In the genomic region with DNA sequence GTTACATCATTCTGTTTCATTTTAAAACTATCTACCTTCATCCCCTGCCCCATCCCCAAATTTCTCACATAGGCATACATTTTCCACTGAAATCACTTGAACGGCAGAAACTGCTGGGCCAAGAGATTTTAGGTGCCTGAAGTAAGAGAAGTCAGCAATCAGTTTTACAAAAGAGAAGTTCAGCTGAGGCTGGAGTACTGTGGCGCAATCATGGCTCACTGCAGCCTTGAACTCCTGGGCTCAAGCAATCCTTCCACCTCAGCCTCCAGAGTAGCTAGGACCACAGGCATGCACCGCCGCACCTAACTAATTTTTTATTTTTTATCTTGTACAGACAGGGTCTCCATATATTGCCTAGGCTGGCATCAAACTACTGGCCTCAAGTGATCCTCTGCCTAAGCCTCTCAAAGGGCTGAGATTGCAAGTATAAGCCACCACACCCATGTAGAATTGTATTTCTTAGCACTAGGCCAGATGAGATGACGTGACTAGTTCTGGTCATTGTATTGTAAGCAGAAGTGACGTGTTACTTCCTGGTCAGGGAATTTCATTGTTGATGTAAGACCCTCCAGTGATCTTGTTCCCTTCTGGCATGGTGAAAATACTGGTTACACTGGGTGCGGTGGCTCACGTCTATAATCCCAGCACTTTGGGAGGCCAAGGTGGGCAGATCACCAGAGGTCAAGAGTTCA, we compare ENCODE assay signal across 21 cellular contexts. TPM values are rescaled to one million over a fixed set of nuclear protein-coding genes. Genes with fewer than 3 reads are reported as not detected.
A peak's percentile ranks its signal among the peaks of the same experiment; 100 is the strongest.
DNase-seq lines count a peak whose midpoint lies in the region; ATAC-seq, FAIRE-seq and TF ChIP-seq lines count a peak whose summit lies in the region.
"Had no signal": no experiment of that assay in that cellular context is flagged by ENCODE, and none has a peak within 500 bp of the region (broad histone marks: within the 10 kb centered on the region; RNA-seq: fewer than 3 reads in every experiment).

No MANE protein-coding gene starts in this region.

- no peak overlapping the region for H3K27ac ChIP-seq in SK-N-SH (ENCODE audit: low read depth in 2 of 2, low read length in 1 of 2)
- no peak overlapping the region for H3K27ac ChIP-seq in H1 (ENCODE audit: low read depth, low read length)
- H3K27ac ChIP-seq in right atrium auricular region = no peak overlapping the region
- no peak overlapping the region for H3K27ac ChIP-seq in upper lobe of right lung
- H3K27ac ChIP-seq in GM23338 (ENCODE audit: low read depth) = no peak overlapping the region

- H3K9me2 ChIP-seq in SK-N-SH (no peaks in the 10 kb centered on the region), GM23338 (ENCODE audit: insufficient read depth) (no peaks in the 10 kb centered on the region)

- FAIRE-seq in H1 (lab: Jason Lieb, UNC) = no peak

- TF ChIP-seq RAD21 in SK-N-SH (IDR thresholded peaks at IDR 0.05; ENCODE audit: low read length) (no peak), H1 (IDR thresholded peaks at IDR 0.05 in 1 of 2, conservative IDR thresholded peaks at IDR 0.05 in 1 of 2; ENCODE audit: low read depth in 2 of 2, low read length in 2 of 2) (no peak)

- peaks cover under 1% of the 10 kb centered on the region; the same call in 1 of the 3 replicates for H3K4me1 Mint-ChIP-seq in GM23338
- H3K4me1 Mint-ChIP-seq in immature natural killer cell = no peaks in the 10 kb centered on the region
- H3K4me1 Mint-ChIP-seq: activated CD8-positive, alpha-beta memory T cell treated with anti-CD3 and anti-CD28 coated beads, Interleukin-2, amount 10 ng/mL, durations not matched to agents 7 days and 5 days had no signal

- TF ChIP-seq EP300 in SK-N-SH (IDR thresholded peaks at IDR 0.05; ENCODE audit: borderline replicate concordance in 1 of 2, low read depth in 1 of 2, low read length in 1 of 2) (no peak), H1 (IDR thresholded peaks at IDR 0.05; ENCODE audit: borderline replicate concordance in 1 of 2, low read depth in 2 of 2, low read length in 2 of 2) (no peak)

- CTCF ChIA-PET in SK-N-SH (lab: Yijun Ruan, JAX) = no interaction called here
- CTCF ChIA-PET in H1 (lab: Charles Lee; ENCODE audit: partially characterized antibody) = no interaction called here

- H2BK20ac ChIP-seq in H1 (ENCODE audit: low read length) = no peak overlapping the region

- H3K4me1 ChIP-seq in SK-N-SH (ENCODE audit: control insufficient read depth in 1 of 2, insufficient read depth in 2 of 2, low read depth in 1 of 2, low read length in 1 of 2) (no peaks in the 10 kb centered on the region), H1 (replicated peaks in 1 of 4; ENCODE audit: control insufficient read depth in 3 of 4, insufficient read depth in 4 of 4, low read length in 3 of 4) (no peaks in the 10 kb centered on the region), right atrium auricular region (no peaks in the 10 kb centered on the region), upper lobe of right lung (peaks cover 4% of the 10 kb centered on the region), GM23338 (ENCODE audit: insufficient read depth) (no peaks in the 10 kb centered on the region)
- H3K4me1 ChIP-seq: upper lobe of left lung had no signal

- H3K4me3 ChIP-seq in SK-N-SH (ENCODE audit: low read depth in 2 of 2, low read length in 1 of 2) (no peak overlapping the region), H1 (ENCODE audit: extremely low read depth in 1 of 4, insufficient read depth in 2 of 4, low read depth in 3 of 4, low read length in 4 of 4) (no peak overlapping the region), right atrium auricular region (no peak overlapping the region), upper lobe of right lung (no peak overlapping the region), GM23338 (no peak overlapping the region)
- H3K4me3 ChIP-seq: BLaER1 treated with 17β-estradiol and CSF1 and Interleukin-3, amounts not matched to agents 10 nM and 100 nM; upper lobe of left lung had no signal

- no peak overlapping the region for H2BK12ac ChIP-seq in H1 (ENCODE audit: low read depth, low read length)

- no peak for TF ChIP-seq POLR2A in H1 (IDR thresholded peaks at IDR 0.05; ENCODE audit: control extremely low read depth in 1 of 2, low read depth in 2 of 2, low read length in 2 of 2)

- H3K79me2 ChIP-seq in SK-N-SH (ENCODE audit: insufficient read depth) = no peaks in the 10 kb centered on the region
- H3K79me2 ChIP-seq in H1 (ENCODE audit: control insufficient read depth in 1 of 2, insufficient read depth in 2 of 2, low read length in 2 of 2) = no peaks in the 10 kb centered on the region
- no peaks in the 10 kb centered on the region for H3K79me2 ChIP-seq in GM23338 (replicated peaks; ENCODE audit: insufficient read depth)

- no peak overlapping the region for H3K56ac ChIP-seq in H1 (replicated peaks; ENCODE audit: insufficient read length, low read depth, low read length)

- no peaks in the 10 kb centered on the region for H3F3A ChIP-seq in SK-N-SH (replicated peaks; ENCODE audit: insufficient read depth)
- H3F3A ChIP-seq in GM23338 (replicated peaks; ENCODE audit: low read depth) = no peaks in the 10 kb centered on the region

- no peak overlapping the region for H3K4ac ChIP-seq in H1 (replicated peaks; ENCODE audit: insufficient read length, low read depth, low read length)

- DNase-seq in SK-N-SH (no peak), H1 (ENCODE audit: low read depth in 1 of 2, low spot score in 2 of 2) (no peak), right atrium auricular region (ENCODE audit: low spot score) (peak; percentile 59), upper lobe of right lung (no peak), GM23338 (ENCODE audit: low spot score) (no peak), immature natural killer cell (no peak)
- DNase-seq: 8988T; activated CD8-positive, alpha-beta memory T cell treated with anti-CD3 and anti-CD28 coated beads, Interleukin-2, amount 10 ng/mL, durations not matched to agents 7 days and 5 days; activated effector memory CD4-positive, alpha-beta T cell treated with anti-CD3 and anti-CD28 coated beads, Interleukin-2, amount 50 U/mL, for 16 hours; anterior cingulate cortex; hippocampal formation; NCI-H1092; stimulated activated CD4-positive, alpha-beta T cell treated with anti-CD3 and anti-CD28 coated beads, Interleukin-12 subunit alpha, Interleukin-12 subunit beta, amount 100 ng/mL, for 4 hours; stimulated activated naive CD8-positive, alpha-beta T cell treated with anti-CD3 and anti-CD28 coated beads, Interleukin-15, Interleukin-2, amounts not matched to agents 100 U/mL and 50 U/mL, for 24 hours; T-helper 1 cell; upper lobe of left lung had no signal

- intact Hi-C loops in upper lobe of right lung (cut with DNase I) = no loop called here

- no peak overlapping the region for H2AK5ac ChIP-seq in H1 (ENCODE audit: low read depth, low read length)

- H2BK15ac ChIP-seq in H1 (ENCODE audit: low read length) = no peak overlapping the region

- no peaks in the 10 kb centered on the region for H3K79me1 ChIP-seq in H1 (ENCODE audit: low read depth, low read length)

- ATAC-seq in SK-N-SH treated with all-trans-retinoic acid at 6 μM for 48 hours = peak; percentile 49; the same call in 1 of the 3 replicates
- peak; percentile 65 for ATAC-seq in upper lobe of right lung
- no peak for ATAC-seq in GM23338
- no peak for ATAC-seq in HG02981 (IDR thresholded peaks at IDR 0.05; ENCODE audit: unreplicated experiment)
- ATAC-seq: activated CD8-positive, alpha-beta memory T cell treated with anti-CD3 and anti-CD28 coated beads, Interleukin-2, amount 10 ng/mL, durations not matched to agents 7 days and 5 days; Panc1; stimulated activated naive CD8-positive, alpha-beta T cell treated with anti-CD3 and anti-CD28 coated beads, Interleukin-15, Interleukin-2, amounts not matched to agents 100 U/mL and 50 U/mL, for 24 hours had no signal

- H3K4me3 Mint-ChIP-seq in GM23338 (no peak overlapping the region), immature natural killer cell (no peak overlapping the region)
- H3K4me3 Mint-ChIP-seq: activated CD8-positive, alpha-beta memory T cell treated with anti-CD3 and anti-CD28 coated beads, Interleukin-2, amount 10 ng/mL, durations not matched to agents 7 days and 5 days had no signal

- no peak overlapping the region for H4K8ac ChIP-seq in H1 (ENCODE audit: extremely low read depth, insufficient read depth, low read length)

- H3K9me3 Mint-ChIP-seq in GM23338 (0 out of 3 replicates have a peak, but pooled peaks cover 2% of the 10 kb centered on the region), immature natural killer cell (no peaks in the 10 kb centered on the region)

- WGBS in SK-N-SH (ENCODE audit: low lambda C conversion rate) = 91% methylated on average over 8 of the region's 8 CpGs
- WGBS in H1 (ENCODE audit: extremely low coverage in 1 of 2, insufficient coverage in 1 of 2, insufficient read length in 1 of 2, insufficient replicate concordance in 2 of 2, low coverage in 1 of 2, low lambda C conversion rate in 2 of 2, missing lambda C conversion rate in 1 of 2), 2 experiments = 91% methylated on average over 8 of the region's 8 CpGs; no CpG with 5 or more reads in 1 of the 2 experiments

- H3K36me3 Mint-ChIP-seq in GM23338 (ENCODE audit: low read depth) = no peaks in the 10 kb centered on the region
- H3K36me3 Mint-ChIP-seq in immature natural killer cell = no peaks in the 10 kb centered on the region
- H3K36me3 Mint-ChIP-seq: activated CD8-positive, alpha-beta memory T cell treated with anti-CD3 and anti-CD28 coated beads, Interleukin-2, amount 10 ng/mL, durations not matched to agents 7 days and 5 days had no signal

- no peak overlapping the region for H4K5ac ChIP-seq in H1 (ENCODE audit: insufficient read length, low read depth, low read length)

- H3K9ac ChIP-seq in SK-N-SH = no peak overlapping the region
- H3K9ac ChIP-seq in H1 (replicated peaks in 1 of 4; ENCODE audit: extremely low read depth in 1 of 4, low read depth in 3 of 4, low read length in 3 of 4) = peak overlapping the region in 1 of 4 experiments; percentile 37; a peak in 1 of 7 replicates

- H3K27ac Mint-ChIP-seq in GM23338 = no peak overlapping the region
- no peak overlapping the region for H3K27ac Mint-ChIP-seq in immature natural killer cell
- H3K27ac Mint-ChIP-seq: activated CD8-positive, alpha-beta memory T cell treated with anti-CD3 and anti-CD28 coated beads, Interleukin-2, amount 10 ng/mL, durations not matched to agents 7 days and 5 days had no signal

- no peaks in the 10 kb centered on the region for H3K36me3 ChIP-seq in SK-N-SH (replicated peaks in 1 of 2; ENCODE audit: control insufficient read depth in 1 of 2, insufficient read depth in 2 of 2, low read length in 1 of 2)
- no peaks in the 10 kb centered on the region for H3K36me3 ChIP-seq in H1 (ENCODE audit: control insufficient read depth in 2 of 4, insufficient read depth in 4 of 4, low read length in 3 of 4)
- H3K36me3 ChIP-seq in right atrium auricular region = no peaks in the 10 kb centered on the region
- no peaks in the 10 kb centered on the region for H3K36me3 ChIP-seq in upper lobe of right lung
- H3K36me3 ChIP-seq in GM23338 (ENCODE audit: insufficient read depth) = no peaks in the 10 kb centered on the region
- H3K36me3 ChIP-seq: BLaER1 treated with 17β-estradiol and CSF1 and Interleukin-3, amounts not matched to agents 10 nM and 100 nM; upper lobe of left lung had no signal

- no peaks in the 10 kb centered on the region for H3K27me3 ChIP-seq in SK-N-SH (ENCODE audit: insufficient read depth)
- H3K27me3 ChIP-seq in H1 (replicated peaks in 1 of 4; ENCODE audit: control insufficient read depth in 3 of 4, extremely low read depth in 1 of 4, insufficient read depth in 3 of 4, low read length in 3 of 4) = no peaks in the 10 kb centered on the region
- no peaks in the 10 kb centered on the region for H3K27me3 ChIP-seq in right atrium auricular region
- no peaks in the 10 kb centered on the region for H3K27me3 ChIP-seq in upper lobe of right lung
- no peaks in the 10 kb centered on the region for H3K27me3 ChIP-seq in GM23338 (ENCODE audit: insufficient read depth)
- H3K27me3 ChIP-seq: BLaER1 treated with 17β-estradiol and CSF1 and Interleukin-3, amounts not matched to agents 10 nM and 100 nM; upper lobe of left lung had no signal

- no peak overlapping the region for H2BK120ac ChIP-seq in H1 (replicated peaks; ENCODE audit: low read depth, low read length)

- H3K14ac ChIP-seq in H1 (ENCODE audit: insufficient read length) = no peak overlapping the region

- H3K18ac ChIP-seq in H1 (ENCODE audit: extremely low read depth, low read length) = no peak overlapping the region

- H3K4me2 ChIP-seq in SK-N-SH (no peak overlapping the region), H1 (ENCODE audit: insufficient read depth in 1 of 2, low read depth in 2 of 2, low read length in 2 of 2) (no peak overlapping the region), GM23338 (no peak overlapping the region)

- H3K9me3 ChIP-seq in SK-N-SH (no peaks in the 10 kb centered on the region), H1 (ENCODE audit: insufficient read depth in 2 of 2, low read depth in 1 of 2, low read length in 1 of 2) (no peaks in the 10 kb centered on the region), right atrium auricular region (no peaks in the 10 kb centered on the region), upper lobe of right lung (no peaks in the 10 kb centered on the region)
- H3K9me3 ChIP-seq: BLaER1 treated with 17β-estradiol and CSF1 and Interleukin-3, amounts not matched to agents 10 nM and 100 nM; upper lobe of left lung had no signal

- TF ChIP-seq CTCF in SK-N-SH (IDR thresholded peaks at IDR 0.05) (no peak), H1 (IDR thresholded peaks at IDR 0.05; ENCODE audit: control extremely low read depth in 1 of 3, insufficient read depth in 1 of 3, low read depth in 1 of 3, low read length in 3 of 3) (no peak), right atrium auricular region (IDR thresholded peaks at IDR 0.05) (no peak), upper lobe of right lung (IDR thresholded peaks at IDR 0.05) (no peak), GM23338 (conservative IDR thresholded peaks at IDR 0.05; ENCODE audit: low read depth in 2 of 2) (no peak)

- POLR2A ChIA-PET in SK-N-SH (lab: Yijun Ruan, JAX) (no interaction called here), H1 (lab: Charles Lee; ENCODE audit: partially characterized antibody) (no interaction called here)

- H3K27me3 Mint-ChIP-seq in GM23338 (ENCODE audit: insufficient read depth, low read depth, poor library complexity) = no peaks in the 10 kb centered on the region
- peaks cover 0 to 2% (median 2%) of the 10 kb centered on the region in 3 donors for H3K27me3 Mint-ChIP-seq in immature natural killer cell (ENCODE audit: low read depth in 3 of 3)
- H3K27me3 Mint-ChIP-seq: activated CD8-positive, alpha-beta memory T cell treated with anti-CD3 and anti-CD28 coated beads, Interleukin-2, amount 10 ng/mL, durations not matched to agents 7 days and 5 days had no signal

- no peaks in the 10 kb centered on the region for H3K23me2 ChIP-seq in H1 (ENCODE audit: low read depth, low read length)

- no peak overlapping the region for H2AFZ ChIP-seq in SK-N-SH (ENCODE audit: low read depth)
- H2AFZ ChIP-seq in H1 (ENCODE audit: low read length) = no peak overlapping the region
- H2AFZ ChIP-seq in GM23338 = no peak overlapping the region

- no peaks in the 10 kb centered on the region for H4K20me1 ChIP-seq in SK-N-SH (ENCODE audit: insufficient read depth)
- H4K20me1 ChIP-seq in H1 (replicated peaks in 1 of 2; ENCODE audit: control insufficient read depth in 1 of 2, insufficient read depth in 2 of 2, low read length in 2 of 2) = no peaks in the 10 kb centered on the region
- no peaks in the 10 kb centered on the region for H4K20me1 ChIP-seq in GM23338 (replicated peaks; ENCODE audit: insufficient read depth)
- H4K20me1 ChIP-seq: BLaER1 treated with 17β-estradiol and CSF1 and Interleukin-3, amounts not matched to agents 10 nM and 100 nM had no signal

- H2BK5ac ChIP-seq in H1 (ENCODE audit: low read depth, low read length) = no peak overlapping the region

- H3K23ac ChIP-seq in H1 (ENCODE audit: insufficient read length) = no peak overlapping the region

- no peak overlapping the region for H4K91ac ChIP-seq in H1 (replicated peaks; ENCODE audit: insufficient read length, low read length)

RNA-seq across cellular contexts. Expression of gene BECN2, which starts 7.1 kb away (rescaled TPM):
- polyA plus RNA-seq in SK-N-SH (2012; rRNA removed) (not detected in 2 replicates), H1 (2011; rRNA removed) (not detected in 2 replicates), GM23338 (2016; fragmentation: Nextera tagmentation; extraction: Ambion mirVana) (not detected in 2 replicates), immature natural killer cell (not detected)
- not detected in 2 replicates for polyA plus RNA-seq in SK-N-SH (2012; cell fraction: cytosol; rRNA removed)
- polyA plus RNA-seq in SK-N-SH (2012; cell fraction: nucleus; rRNA removed) = not detected in 2 replicates
- not detected in 2 replicates for total RNA-seq in H1 (2021; fragmentation: NEBNext Ultra II Directional; extraction: Animal tissue kit (Norgen Biotek cat#: 25700))
- not detected for polyA plus RNA-seq in H1 (2011; cell fraction: cytosol; rRNA removed)
- not detected for polyA plus RNA-seq in H1 (2011; cell fraction: nucleus; rRNA removed)
- not detected in 4 replicates for polyA plus RNA-seq in H1 (2012, experiment 1 of 2)
- polyA plus RNA-seq in H1 (2012, experiment 2 of 2) = not detected
- not detected for polyA plus RNA-seq in H1 (2013, experiment 1 of 2)
- polyA plus RNA-seq in H1 (2013, experiment 2 of 2) = not detected
- polyA minus RNA-seq in H1 (2011; rRNA and poly(A)+ RNA removed) = not detected in 2 replicates
- not detected for polyA minus RNA-seq in H1 (2011; cell fraction: cytosol; rRNA and poly(A)+ RNA removed)
- not detected for polyA minus RNA-seq in H1 (2011; cell fraction: nucleus; rRNA and poly(A)+ RNA removed)
- total RNA-seq in right atrium auricular region (not detected), upper lobe of right lung (not detected)
- total RNA-seq in GM23338 (2014; rRNA removed; shearing (Covaris generic)) = not detected in 2 replicates
- total RNA-seq: activated CD8-positive, alpha-beta memory T cell treated with anti-CD3 and anti-CD28 coated beads, Interleukin-2, amount 10 ng/mL, durations not matched to agents 7 days and 5 days; upper lobe of left lung had no signal
- polyA plus RNA-seq: esophagus had no signal

RNA-seq across cellular contexts. Expression of gene MAP1LC3C, which starts 34.2 kb away (rescaled TPM):
- polyA plus RNA-seq in SK-N-SH (2012; rRNA removed) (0.06 and 0.20 TPM in 2 replicates), H1 (2011; rRNA removed) (2.3 and 3.2 TPM in 2 replicates), GM23338 (2016; fragmentation: Nextera tagmentation; extraction: Ambion mirVana) (0.61 and 1.2 TPM in 2 replicates), immature natural killer cell (not detected)
- polyA plus RNA-seq in SK-N-SH (2012; cell fraction: cytosol; rRNA removed) = 0.08 and 0.12 TPM in 2 replicates
- 0.13 TPM in 1 of 2 replicates, not detected in the other for polyA plus RNA-seq in SK-N-SH (2012; cell fraction: nucleus; rRNA removed)
- 1.7 and 2.1 TPM in 2 replicates for total RNA-seq in H1 (2021; fragmentation: NEBNext Ultra II Directional; extraction: Animal tissue kit (Norgen Biotek cat#: 25700))
- polyA plus RNA-seq in H1 (2011; cell fraction: cytosol; rRNA removed) = 3.3 TPM
- polyA plus RNA-seq in H1 (2011; cell fraction: nucleus; rRNA removed) = 1.5 TPM
- 2.2 to 3.0 TPM (median 2.6 TPM) in 4 replicates for polyA plus RNA-seq in H1 (2012, experiment 1 of 2)
- 1.9 TPM for polyA plus RNA-seq in H1 (2012, experiment 2 of 2)
- 0.59 TPM for polyA plus RNA-seq in H1 (2013, experiment 1 of 2)
- 0.48 TPM for polyA plus RNA-seq in H1 (2013, experiment 2 of 2)
- 2.6 and 3.5 TPM in 2 replicates for polyA minus RNA-seq in H1 (2011; rRNA and poly(A)+ RNA removed)
- polyA minus RNA-seq in H1 (2011; cell fraction: cytosol; rRNA and poly(A)+ RNA removed) = 1.3 TPM
- 0.90 TPM for polyA minus RNA-seq in H1 (2011; cell fraction: nucleus; rRNA and poly(A)+ RNA removed)
- total RNA-seq in right atrium auricular region (not detected), upper lobe of right lung (14.2 TPM)
- 1.1 and 1.7 TPM in 2 replicates for total RNA-seq in GM23338 (2014; rRNA removed; shearing (Covaris generic))
- total RNA-seq: activated CD8-positive, alpha-beta memory T cell treated with anti-CD3 and anti-CD28 coated beads, Interleukin-2, amount 10 ng/mL, durations not matched to agents 7 days and 5 days had no signal

Comparison
In these comparisons a context has a peak if more than half of its experiments do, and no peak if none do; other contexts are left out.
1. ATAC-seq: peak in SK-N-SH treated with all-trans-retinoic acid at 6 μM for 48 hours (single experiment) and upper lobe of right lung (single experiment); none in GM23338 (single experiment) and HG02981 (single experiment).